ENCODE assay signal across 10 cellular contexts in the genomic region with DNA sequence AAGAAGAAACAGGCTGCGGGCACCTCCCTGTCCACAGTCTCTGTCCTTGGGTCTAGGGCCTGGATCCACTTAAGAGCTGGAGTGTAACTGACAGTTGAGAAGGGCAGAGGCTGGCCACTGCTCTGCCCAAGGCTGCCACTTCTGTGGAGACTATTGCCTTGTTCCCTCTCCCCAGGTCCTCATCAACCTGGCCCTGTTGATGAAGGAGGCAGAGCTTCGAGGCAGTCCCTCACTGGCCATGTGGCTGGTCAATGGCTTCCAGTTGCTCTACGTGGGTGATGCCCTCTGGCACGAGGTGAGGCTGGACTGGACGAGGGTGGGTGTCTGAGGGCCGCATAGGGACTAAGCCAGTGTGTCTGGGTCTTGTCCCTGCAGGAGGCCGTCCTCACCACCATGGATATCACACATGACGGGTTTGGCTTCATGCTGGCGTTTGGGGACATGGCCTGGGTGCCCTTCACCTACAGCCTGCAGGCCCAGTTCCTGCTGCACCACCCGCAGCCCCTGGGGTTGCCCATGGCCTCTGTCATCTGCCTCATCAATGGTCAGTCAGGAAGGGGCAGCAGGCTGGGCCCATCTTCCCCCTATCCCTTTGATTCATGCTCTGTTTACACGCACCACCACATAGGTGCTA. TPM values are rescaled to one million over a fixed set of nuclear protein-coding genes. Genes with fewer than 3 reads are reported as not detected.
DNase-seq lines count a peak whose midpoint lies in the region; ATAC-seq and TF ChIP-seq lines count a peak whose summit lies in the region.
"Had no signal": no experiment of that assay in that cellular context is flagged by ENCODE, and none has a peak within 500 bp of the region (broad histone marks: within the 10 kb centered on the region; RNA-seq: fewer than 3 reads in every experiment).

No MANE protein-coding gene starts in this region.

- peak overlapping the region; percentile 36 for H3K4me3 Mint-ChIP-seq in activated T-cell treated with anti-CD3 and anti-CD28 coated beads, Interleukin-2, amount 50 U/mL, for 24 hours
- H3K4me3 Mint-ChIP-seq in activated T-cell treated with anti-CD3 and anti-CD28 coated beads, Interleukin-2, amount 50 U/mL, for 4 hours: no peak overlapping the region
- peak overlapping the region; percentile 79 for H3K4me3 Mint-ChIP-seq in activated naive CD8-positive, alpha-beta T cell treated with anti-CD3 and anti-CD28 coated beads, Interleukin-2, amount 50 U/mL, for 24 hours
- peak overlapping the region; percentile 97 for H3K4me3 Mint-ChIP-seq in neural progenitor cell

- H3K27ac ChIP-seq in neural progenitor cell: no peak overlapping the region
- H3K27ac ChIP-seq: ascending aorta had no signal

- H3K36me3 ChIP-seq in neural progenitor cell: no peaks in the 10 kb centered on the region

- H3K4me1 Mint-ChIP-seq in activated T-cell treated with anti-CD3 and anti-CD28 coated beads, Interleukin-2, amount 50 U/mL, for 24 hours (ENCODE audit: low read depth): peaks cover 72% of the 10 kb centered on the region
- peaks cover 60% of the 10 kb centered on the region for H3K4me1 Mint-ChIP-seq in activated T-cell treated with anti-CD3 and anti-CD28 coated beads, Interleukin-2, amount 50 U/mL, for 4 hours (ENCODE audit: low read depth)
- H3K4me1 Mint-ChIP-seq in activated naive CD8-positive, alpha-beta T cell treated with anti-CD3 and anti-CD28 coated beads, Interleukin-2, amount 50 U/mL, for 24 hours: peaks cover 70% of the 10 kb centered on the region
- peaks cover 34% of the 10 kb centered on the region for H3K4me1 Mint-ChIP-seq in neural progenitor cell

- H2AFZ ChIP-seq in neural progenitor cell (replicated peaks): no peak overlapping the region

- H3K9me3 Mint-ChIP-seq in activated T-cell treated with anti-CD3 and anti-CD28 coated beads, Interleukin-2, amount 50 U/mL, for 24 hours: no peaks in the 10 kb centered on the region
- H3K9me3 Mint-ChIP-seq in activated T-cell treated with anti-CD3 and anti-CD28 coated beads, Interleukin-2, amount 50 U/mL, for 4 hours: no peaks in the 10 kb centered on the region
- H3K9me3 Mint-ChIP-seq in activated naive CD8-positive, alpha-beta T cell treated with anti-CD3 and anti-CD28 coated beads, Interleukin-2, amount 50 U/mL, for 24 hours: no peaks in the 10 kb centered on the region
- no peaks in the 10 kb centered on the region for H3K9me3 Mint-ChIP-seq in neural progenitor cell

- peaks cover 9% of the 10 kb centered on the region for H3K4me1 ChIP-seq in neural progenitor cell

- ATAC-seq in activated T-cell treated with anti-CD3 and anti-CD28 coated beads, Interleukin-2, amount 50 U/mL, for 4 hours: no peak
- no peak for ATAC-seq in activated naive CD8-positive, alpha-beta T cell treated with anti-CD3 and anti-CD28 coated beads, Interleukin-2, amount 50 U/mL, for 24 hours
- ATAC-seq in HG02759 (IDR thresholded peaks at IDR 0.05; ENCODE audit: unreplicated experiment): no peak

- no peak overlapping the region for H3K4me2 ChIP-seq in neural progenitor cell

- DNase-seq in activated T-cell treated with anti-CD3 and anti-CD28 coated beads, Interleukin-2, amount 50 U/mL, for 24 hours: no peak
- DNase-seq in activated T-cell treated with anti-CD3 and anti-CD28 coated beads, Interleukin-2, amount 50 U/mL, for 4 hours: no peak
- DNase-seq in activated naive CD8-positive, alpha-beta T cell treated with anti-CD3 and anti-CD28 coated beads, Interleukin-2, amount 50 U/mL, for 24 hours: no peak
- DNase-seq in neural progenitor cell (ENCODE audit: low spot score) (no peak), GM19240 (ENCODE audit: insufficient read length, low spot score) (no peak)
- DNase-seq: activated CD8-positive, alpha-beta memory T cell treated with anti-CD3 and anti-CD28 coated beads, Interleukin-2, amount 50 U/mL, for 48 hours; midbrain had no signal

- no peak overlapping the region for H3K4me3 ChIP-seq in neural progenitor cell
- H3K4me3 ChIP-seq: ascending aorta had no signal

- H3K9ac ChIP-seq in neural progenitor cell: no peak overlapping the region

- no peak for TF ChIP-seq CTCF in neural progenitor cell (IDR thresholded peaks at IDR 0.05)

- no peaks in the 10 kb centered on the region for H3K27me3 ChIP-seq in neural progenitor cell
- H3K27me3 ChIP-seq: ascending aorta had no signal

- peaks cover 67% of the 10 kb centered on the region for H3K36me3 Mint-ChIP-seq in activated T-cell treated with anti-CD3 and anti-CD28 coated beads, Interleukin-2, amount 50 U/mL, for 24 hours (ENCODE audit: low read depth)
- peaks cover 14% of the 10 kb centered on the region for H3K36me3 Mint-ChIP-seq in activated T-cell treated with anti-CD3 and anti-CD28 coated beads, Interleukin-2, amount 50 U/mL, for 4 hours (ENCODE audit: insufficient read depth)
- H3K36me3 Mint-ChIP-seq in activated naive CD8-positive, alpha-beta T cell treated with anti-CD3 and anti-CD28 coated beads, Interleukin-2, amount 50 U/mL, for 24 hours (ENCODE audit: low read depth): peaks cover 29% of the 10 kb centered on the region
- peaks cover 7% of the 10 kb centered on the region for H3K36me3 Mint-ChIP-seq in neural progenitor cell

- H4K20me1 ChIP-seq in neural progenitor cell (ENCODE audit: low read depth): peaks cover 28% of the 10 kb centered on the region

- peaks cover 30% of the 10 kb centered on the region for H3K79me2 ChIP-seq in neural progenitor cell (ENCODE audit: low read depth)

- H3F3A ChIP-seq in neural progenitor cell (ENCODE audit: low read depth): peaks cover 68% of the 10 kb centered on the region

- no peaks in the 10 kb centered on the region for H3K9me3 ChIP-seq in neural progenitor cell (ENCODE audit: low read depth)
- H3K9me3 ChIP-seq: ascending aorta had no signal

- H3K27ac Mint-ChIP-seq in activated T-cell treated with anti-CD3 and anti-CD28 coated beads, Interleukin-2, amount 50 U/mL, for 24 hours: peak overlapping the region; percentile 98
- H3K27ac Mint-ChIP-seq in activated naive CD8-positive, alpha-beta T cell treated with anti-CD3 and anti-CD28 coated beads, Interleukin-2, amount 50 U/mL, for 24 hours: no peak overlapping the region
- H3K27ac Mint-ChIP-seq in neural progenitor cell: no peak overlapping the region
- H3K27ac Mint-ChIP-seq: progenitor cell of endocrine pancreas had no signal

- H3K27me3 Mint-ChIP-seq in activated T-cell treated with anti-CD3 and anti-CD28 coated beads, Interleukin-2, amount 50 U/mL, for 24 hours: no peaks in the 10 kb centered on the region
- no peaks in the 10 kb centered on the region for H3K27me3 Mint-ChIP-seq in activated T-cell treated with anti-CD3 and anti-CD28 coated beads, Interleukin-2, amount 50 U/mL, for 4 hours (ENCODE audit: low read depth)
- no peaks in the 10 kb centered on the region for H3K27me3 Mint-ChIP-seq in activated naive CD8-positive, alpha-beta T cell treated with anti-CD3 and anti-CD28 coated beads, Interleukin-2, amount 50 U/mL, for 24 hours
- H3K27me3 Mint-ChIP-seq in neural progenitor cell (ENCODE audit: insufficient read depth, low read depth): peaks cover 13% of the 10 kb centered on the region
- H3K27me3 Mint-ChIP-seq: progenitor cell of endocrine pancreas had no signal

RNA-seq across cellular contexts. Expression of a gene that starts 2.8 kb away (rescaled TPM):
- 10 to 100 TPM; 25.9 to 28.1 (median 26.2) TPM for total RNA-seq in activated T-cell treated with anti-CD3 and anti-CD28 coated beads, Interleukin-2, amount 50 U/mL, for 4 hours
- total RNA-seq in neural progenitor cell (ENCODE audit: low replicate concordance): 1.5 and 8.1 TPM in 2 replicates

RNA-seq across cellular contexts. Expression of a gene that starts 3.0 kb away (rescaled TPM):
- total RNA-seq in activated T-cell treated with anti-CD3 and anti-CD28 coated beads, Interleukin-2, amount 50 U/mL, for 4 hours: 10 to 100 TPM; 18.4 to 19.4 (median 18.7) TPM
- 36.1 and 109 TPM in 2 replicates for total RNA-seq in neural progenitor cell (ENCODE audit: low replicate concordance)

RNA-seq across cellular contexts. Expression of a gene that starts 7.3 kb away (rescaled TPM):
- 1,000 to 10,000 TPM; 1,673 to 1,831 (median 1,724) TPM for total RNA-seq in activated T-cell treated with anti-CD3 and anti-CD28 coated beads, Interleukin-2, amount 50 U/mL, for 4 hours
- total RNA-seq in neural progenitor cell (ENCODE audit: low replicate concordance): 227 and 288 TPM in 2 replicates

RNA-seq across cellular contexts. Expression of a gene that starts 7.5 kb away (rescaled TPM):
- 100 to 1,000 TPM; 102 to 110 (median 104) TPM for total RNA-seq in activated T-cell treated with anti-CD3 and anti-CD28 coated beads, Interleukin-2, amount 50 U/mL, for 4 hours
- total RNA-seq in neural progenitor cell (ENCODE audit: low replicate concordance): 38.3 and 57.5 TPM in 2 replicates

RNA-seq across cellular contexts. Expression of a gene that starts 18.6 kb away (rescaled TPM):
- total RNA-seq in activated T-cell treated with anti-CD3 and anti-CD28 coated beads, Interleukin-2, amount 50 U/mL, for 4 hours: 100 to 1,000 TPM; 161 to 165 (median 161) TPM
- 80.4 and 252 TPM in 2 replicates for total RNA-seq in neural progenitor cell (ENCODE audit: low replicate concordance)
